In genomic region chrX:45172890-45173289, GRCh38 we compare ENCODE assay signal across 10 cellular contexts. TPM values are rescaled to one million over a fixed set of nuclear protein-coding genes. Genes with fewer than 3 reads are reported as not detected.
DNase-seq lines count a peak whose midpoint lies in the region; ATAC-seq and TF ChIP-seq lines count a peak whose summit lies in the region.
"Had no signal": no experiment of that assay in that cellular context is flagged by ENCODE, and none has a peak within 500 bp of the region (broad histone marks: within the 10 kb centered on the region; RNA-seq: fewer than 3 reads in every experiment).

No MANE protein-coding gene starts in this region.

- H4K20me1 ChIP-seq in HCT116 (ENCODE audit: insufficient read depth) = no peaks in the 10 kb centered on the region

- H2AFZ ChIP-seq in HCT116 (ENCODE audit: low read depth, low read length, poor library complexity, severe bottlenecking) = no peak overlapping the region

- no peaks in the 10 kb centered on the region for H3K36me3 ChIP-seq in HCT116 (ENCODE audit: control insufficient read depth in 1 of 2, insufficient read depth in 2 of 2, low read length in 2 of 2)
- H3K36me3 ChIP-seq: HAP-1 had no signal

- H3K9me3 ChIP-seq in HCT116 (ENCODE audit: control insufficient read depth in 1 of 2, insufficient read depth in 1 of 2, low read depth in 1 of 2, low read length in 2 of 2) = peaks cover 0 to under 1% of the 10 kb centered on the region in 2 experiments; a peak in 1 of 4 replicates
- H3K9me3 ChIP-seq: HAP-1 had no signal

- peak overlapping the region; percentile 45 for H3K4me2 ChIP-seq in HCT116 (ENCODE audit: low read length)

- TF ChIP-seq CTCF in HCT116 (IDR thresholded peaks at IDR 0.05 in 2 of 3, conservative IDR thresholded peaks at IDR 0.05 in 1 of 3; ENCODE audit: borderline replicate concordance in 1 of 3, insufficient read depth in 1 of 3, low read depth in 2 of 3, low read length in 2 of 3) = no peak

- no peaks in the 10 kb centered on the region for H3K79me2 ChIP-seq in HCT116 (ENCODE audit: insufficient read depth, low read length)

- no peak for TF ChIP-seq POLR2A in HCT116 (IDR thresholded peaks at IDR 0.05; ENCODE audit: borderline replicate concordance, extremely low read depth, insufficient read depth, insufficient read length)

- in situ Hi-C loops in ACHN (cut with HindIII; ENCODE audit: low pct_ligation_motif_present, low pct_unique_long_range_greater_than_20kb, low sequenced_read_pairs) = no loop called here

- H3K9ac ChIP-seq in HCT116 (ENCODE audit: low read length) = no peak overlapping the region

- no peak overlapping the region for H3K4me3 ChIP-seq in HCT116 (replicated peaks in 1 of 2; ENCODE audit: low read depth in 1 of 2, low read length in 2 of 2)
- H3K4me3 ChIP-seq: HAP-1 had no signal

- no peak overlapping the region for H3K27ac ChIP-seq in HCT116 (ENCODE audit: low read depth, low read length)

- BruUV-seq in HCT116 (replicated peaks; lab: Mats Ljungman, UMichigan) = no TSS peak

- no peaks in the 10 kb centered on the region for H3K9me2 ChIP-seq in HCT116 (ENCODE audit: insufficient read depth)

- ATAC-seq in HCT116 = peak; percentile 66
- ATAC-seq in GM21447 (IDR thresholded peaks at IDR 0.05; ENCODE audit: unreplicated experiment) = no peak
- no peak for ATAC-seq in GM19324 (IDR thresholded peaks at IDR 0.05; ENCODE audit: low FRiP score, unreplicated experiment)

- CTCF ChIA-PET in HCT116 (lab: Charles Lee) = interaction anchor here (1.0 kb wide), 1 partner anchor 13 kb away, joined by 6 read pairs; no protein-coding TSS in a partner anchor

- H3K27me3 ChIP-seq in HCT116 (ENCODE audit: insufficient read depth, low read length) = no peaks in the 10 kb centered on the region

- TF ChIP-seq RAD21 in HCT116 (IDR thresholded peaks at IDR 0.05; ENCODE audit: low read depth) = peak; percentile 32; the same call in 1 of the 2 replicates

- POLR2A ChIA-PET in HCT116 (lab: Charles Lee) = no interaction called here

- H3K4me1 ChIP-seq in HCT116 (ENCODE audit: control insufficient read depth in 1 of 2, insufficient read depth in 2 of 2, low read length in 2 of 2) = peaks cover 8 to 10% of the 10 kb centered on the region in 2 experiments
- H3K4me1 ChIP-seq: HAP-1 had no signal

- RAD21 ChIA-PET in HCT116 (lab: Charles Lee; ENCODE audit: low non-redundant PET in 1 of 2, low total read pairs in 2 of 2, uncharacterized antibody in 2 of 2, unreplicated experiment in 2 of 2) = no interaction called here

- intact Hi-C loops in HCT116 (cut with micrococcal nuclease) = no loop called here

- DNase-seq in ACHN (peak; percentile 2), HCT116 (ENCODE audit: low read depth, low spot score) (peak; percentile 21), RPMI7951 (ENCODE audit: low read depth) (peak; percentile 51), fibroblast of the conjunctiva (ENCODE audit: low read depth) (peak; percentile 13), occipital lobe (lab: John Stamatoyannopoulos, UW) (no peak)
- DNase-seq in activated CD4-positive, CD25-positive, alpha-beta regulatory T cell (lab: John Stamatoyannopoulos, UW) = no peak
- DNase-seq: activated gamma-delta T cell had no signal

TF ChIP-seq in HCT116, 20 proteins besides CTCF, POLR2A, EP300 and RAD21:
- TF ChIP-seq ATF3 (IDR thresholded peaks at IDR 0.05) = peak; percentile 82; the same call in 1 of the 2 replicates
- no peak for TF ChIP-seq ZBTB33 (IDR thresholded peaks at IDR 0.05; ENCODE audit: extremely low read depth, insufficient replicate concordance, low read length)
- TF ChIP-seq SRF (IDR thresholded peaks at IDR 0.05; ENCODE audit: low read depth) = peak; percentile 34; the same call in 1 of the 2 replicates
- TF ChIP-seq TCF7L2 (IDR thresholded peaks at IDR 0.05; ENCODE audit: borderline replicate concordance, extremely low read depth, insufficient read depth, insufficient read length) = no peak
- no peak for TF ChIP-seq EZH2phosphoT487 (IDR thresholded peaks at IDR 0.05; ENCODE audit: borderline replicate concordance)
- TF ChIP-seq JUND (IDR thresholded peaks at IDR 0.05) = peak; percentile 60
- TF ChIP-seq CEBPB (IDR thresholded peaks at IDR 0.05; ENCODE audit: low read depth) = peak; percentile 92
- TF ChIP-seq CBX3 (IDR thresholded peaks at IDR 0.05; ENCODE audit: low read depth) = peak; percentile 82; the same call in 1 of the 2 replicates
- TF ChIP-seq EZH2 (IDR thresholded peaks at IDR 0.05) = no peak
- peak; percentile 48; the same call in 1 of the 2 replicates for TF ChIP-seq SP1 (IDR thresholded peaks at IDR 0.05; ENCODE audit: low read depth)
- TF ChIP-seq MAX (IDR thresholded peaks at IDR 0.05) = peak; percentile 51; the same call in 1 of the 2 replicates
- TF ChIP-seq FOSL1 (IDR thresholded peaks at IDR 0.05; ENCODE audit: low read depth) = peak; percentile 63
TF ChIP-seq in HCT116: peak in this region for 8.

RNA-seq across cellular contexts. Expression of gene DIPK2B, which starts 27.8 kb away (rescaled TPM):
- total RNA-seq in HCT116 (2021; ENCODE audit: unreplicated experiment) = not detected
- polyA plus RNA-seq in HCT116 (2012) = not detected in 2 replicates
- not detected in 2 replicates for total RNA-seq in RPMI7951 (2014; rRNA removed; shearing (Covaris generic))
- 1.7 TPM for total RNA-seq in occipital lobe

Comparison
In these comparisons a context has a peak if more than half of its experiments do, and no peak if none do; other contexts are left out.
1. DNase-seq: peak in ACHN (single experiment), HCT116 (single experiment), RPMI7951 (single experiment) and fibroblast of the conjunctiva (single experiment); none in activated CD4-positive, CD25-positive, alpha-beta regulatory T cell (0 of 4) and occipital lobe (single experiment).